19 cellular contexts compared by ENCODE assay signal in the genomic region with DNA sequence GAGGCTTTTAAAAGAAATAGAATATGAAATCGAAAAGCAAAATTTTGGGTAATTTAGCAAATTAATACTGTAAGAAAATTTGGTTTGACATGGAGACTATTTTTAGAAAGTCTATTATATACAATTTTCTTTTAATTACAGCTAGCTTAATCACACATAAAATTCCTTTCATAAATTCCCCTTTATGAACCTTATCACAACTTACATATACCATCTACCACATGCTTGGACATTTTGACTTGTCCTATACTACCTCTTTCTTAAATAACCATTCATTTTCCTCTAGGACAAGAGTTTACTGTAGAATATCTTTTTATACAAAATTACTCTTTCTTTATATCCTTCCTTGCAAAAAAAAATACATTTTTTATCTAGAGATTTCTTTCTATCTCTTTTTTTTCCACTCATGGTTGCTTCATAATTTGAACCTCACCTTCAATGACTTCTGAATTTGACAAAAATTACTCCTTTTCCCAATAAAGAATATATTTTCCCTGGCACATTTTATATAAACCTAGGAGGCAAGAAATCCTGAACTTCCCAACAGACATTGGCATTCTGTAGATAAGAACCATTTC.
"Had no signal": no experiment of that assay in that cellular context is flagged by ENCODE, and none has a peak within 500 bp of the region (broad histone marks: within the 10 kb centered on the region; RNA-seq: fewer than 3 reads in every experiment).

No MANE protein-coding gene starts in this region.

- H3K9me3 ChIP-seq: tibial artery, uterus had no signal

- DNase-seq: activated CD4-positive, alpha-beta T cell treated with anti-CD3 and anti-CD28 coated beads for 1 hour; activated CD4-positive, alpha-beta T cell treated with anti-CD3 and anti-CD28 coated beads, Interleukin-2, amount 50 U/mL, for 4 hours; activated naive CD4-positive, alpha-beta T cell; activated naive CD8-positive, alpha-beta T cell treated with anti-CD3 and anti-CD28 coated beads, Interleukin-2, amount 10 ng/mL, durations not matched to agents 7 days and 5 days; activated T-cell treated with anti-CD3 and anti-CD28 coated beads for 4 hours; brain microvascular endothelial cell; cortex of kidney; effector CD8-positive, alpha-beta T cell; head of caudate nucleus; kidney glomerular epithelial cell; left ventricle myocardium superior; naive thymus-derived CD8-positive, alpha-beta T cell; retina; stimulated activated CD4-positive, alpha-beta T cell treated with anti-CD3 and anti-CD28 coated beads, Interleukin-15, amount 100 ng/mL, for 24 hours; stimulated activated CD4-positive, alpha-beta T cell treated with anti-CD3 and anti-CD28 coated beads, Interleukin-4, amount 100 ng/mL, for 1 hour; stimulated activated naive CD4-positive, alpha-beta T cell; tibial artery; uterus had no signal

- H3K4me1 ChIP-seq: tibial artery, uterus had no signal

- ATAC-seq: left ventricle myocardium superior; naive thymus-derived CD8-positive, alpha-beta T cell had no signal

- H3K36me3 ChIP-seq: brain microvascular endothelial cell, tibial artery, uterus had no signal

- FAIRE-seq: frontal cortex had no signal

- H3K27me3 ChIP-seq: brain microvascular endothelial cell, tibial artery, uterus had no signal

- H3K27ac ChIP-seq: brain microvascular endothelial cell, tibial artery, uterus had no signal

- H3K4me3 ChIP-seq: tibial artery, uterus had no signal
